1 cellular context compared by ENCODE assay signal in the genomic region with DNA sequence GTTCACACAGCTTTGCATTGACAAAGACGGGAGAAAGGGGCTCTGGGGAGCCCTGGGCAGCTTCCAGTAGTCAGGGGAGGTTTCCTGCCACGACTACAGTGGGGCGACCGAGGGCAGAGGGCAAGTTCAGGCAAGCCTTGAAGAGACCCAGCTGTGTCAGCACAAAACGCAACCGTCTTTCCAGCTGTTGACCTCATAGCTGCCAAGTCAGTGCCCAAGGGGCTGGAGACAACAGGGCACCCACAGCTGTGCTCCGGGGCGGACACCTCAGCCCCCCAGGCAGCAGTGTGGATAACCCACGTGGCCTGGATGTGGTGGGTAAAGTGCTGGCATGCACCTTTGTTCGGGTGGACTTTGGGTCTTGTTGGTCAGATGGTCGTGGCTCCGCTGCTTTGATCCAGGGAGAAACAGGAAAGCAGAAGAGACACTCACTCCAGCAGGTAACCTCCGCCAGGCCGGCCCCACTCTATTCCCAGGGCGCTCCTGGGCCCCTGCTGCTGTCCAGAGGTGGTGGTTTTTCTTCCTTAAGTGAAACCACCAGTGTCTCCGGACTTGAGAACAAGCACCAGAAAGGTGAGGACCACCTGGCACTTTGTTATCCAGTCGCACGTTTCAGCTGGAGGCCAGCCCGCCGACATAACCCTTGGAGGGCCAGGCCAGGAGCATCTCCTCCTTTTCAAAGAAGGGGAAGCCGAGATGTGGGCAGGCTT.
A peak's percentile ranks its signal among the peaks of the same experiment; 100 is the strongest.
TF ChIP-seq lines count a peak whose summit lies in the region.

No MANE protein-coding gene starts in this region.

TF ChIP-seq in HepG2, 621 proteins besides CTCF, POLR2A, EP300 and RAD21 (continued from another document and continues in another):
- peak; percentile 62; the same call in 1 of the 2 replicates for TF ChIP-seq ZNF775 (CRISPR knock-in tag; IDR thresholded peaks at IDR 0.05; ENCODE audit: borderline replicate concordance)
- peak; percentile 76 for TF ChIP-seq SMAD3 (CRISPR knock-in tag; IDR thresholded peaks at IDR 0.05)
- TF ChIP-seq HNRNPUL1 (IDR thresholded peaks at IDR 0.05; ENCODE audit: low read depth, low read length): no peak
- TF ChIP-seq KDM5B (CRISPR knock-in tag; IDR thresholded peaks at IDR 0.05; ENCODE audit: borderline replicate concordance): peak; percentile 100
- TF ChIP-seq ZNF772 (CRISPR knock-in tag; IDR thresholded peaks at IDR 0.05): peak; percentile 77; the same call in 1 of the 2 replicates
- TF ChIP-seq, protein P1, sequence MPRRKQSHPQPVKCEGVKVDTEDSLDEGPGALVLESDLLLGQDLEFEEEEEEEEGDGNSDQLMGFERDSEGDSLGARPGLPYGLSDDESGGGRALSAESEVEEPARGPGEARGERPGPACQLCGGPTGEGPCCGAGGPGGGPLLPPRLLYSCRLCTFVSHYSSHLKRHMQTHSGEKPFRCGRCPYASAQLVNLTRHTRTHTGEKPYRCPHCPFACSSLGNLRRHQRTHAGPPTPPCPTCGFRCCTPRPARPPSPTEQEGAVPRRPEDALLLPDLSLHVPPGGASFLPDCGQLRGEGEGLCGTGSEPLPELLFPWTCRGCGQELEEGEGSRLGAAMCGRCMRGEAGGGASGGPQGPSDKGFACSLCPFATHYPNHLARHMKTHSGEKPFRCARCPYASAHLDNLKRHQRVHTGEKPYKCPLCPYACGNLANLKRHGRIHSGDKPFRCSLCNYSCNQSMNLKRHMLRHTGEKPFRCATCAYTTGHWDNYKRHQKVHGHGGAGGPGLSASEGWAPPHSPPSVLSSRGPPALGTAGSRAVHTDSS (CRISPR knock-in tag; conservative IDR thresholded peaks at IDR 0.05): no peak
- no peak for TF ChIP-seq ZNF296 (CRISPR knock-in tag; conservative IDR thresholded peaks at IDR 0.05)
- no peak for TF ChIP-seq ZNF816 (CRISPR knock-in tag; IDR thresholded peaks at IDR 0.05; ENCODE audit: borderline replicate concordance)
- TF ChIP-seq CBFB (CRISPR knock-in tag; IDR thresholded peaks at IDR 0.05): 0 out of 2 replicates have a peak, but pooled peaks have one; percentile 42
- TF ChIP-seq, protein P2, sequence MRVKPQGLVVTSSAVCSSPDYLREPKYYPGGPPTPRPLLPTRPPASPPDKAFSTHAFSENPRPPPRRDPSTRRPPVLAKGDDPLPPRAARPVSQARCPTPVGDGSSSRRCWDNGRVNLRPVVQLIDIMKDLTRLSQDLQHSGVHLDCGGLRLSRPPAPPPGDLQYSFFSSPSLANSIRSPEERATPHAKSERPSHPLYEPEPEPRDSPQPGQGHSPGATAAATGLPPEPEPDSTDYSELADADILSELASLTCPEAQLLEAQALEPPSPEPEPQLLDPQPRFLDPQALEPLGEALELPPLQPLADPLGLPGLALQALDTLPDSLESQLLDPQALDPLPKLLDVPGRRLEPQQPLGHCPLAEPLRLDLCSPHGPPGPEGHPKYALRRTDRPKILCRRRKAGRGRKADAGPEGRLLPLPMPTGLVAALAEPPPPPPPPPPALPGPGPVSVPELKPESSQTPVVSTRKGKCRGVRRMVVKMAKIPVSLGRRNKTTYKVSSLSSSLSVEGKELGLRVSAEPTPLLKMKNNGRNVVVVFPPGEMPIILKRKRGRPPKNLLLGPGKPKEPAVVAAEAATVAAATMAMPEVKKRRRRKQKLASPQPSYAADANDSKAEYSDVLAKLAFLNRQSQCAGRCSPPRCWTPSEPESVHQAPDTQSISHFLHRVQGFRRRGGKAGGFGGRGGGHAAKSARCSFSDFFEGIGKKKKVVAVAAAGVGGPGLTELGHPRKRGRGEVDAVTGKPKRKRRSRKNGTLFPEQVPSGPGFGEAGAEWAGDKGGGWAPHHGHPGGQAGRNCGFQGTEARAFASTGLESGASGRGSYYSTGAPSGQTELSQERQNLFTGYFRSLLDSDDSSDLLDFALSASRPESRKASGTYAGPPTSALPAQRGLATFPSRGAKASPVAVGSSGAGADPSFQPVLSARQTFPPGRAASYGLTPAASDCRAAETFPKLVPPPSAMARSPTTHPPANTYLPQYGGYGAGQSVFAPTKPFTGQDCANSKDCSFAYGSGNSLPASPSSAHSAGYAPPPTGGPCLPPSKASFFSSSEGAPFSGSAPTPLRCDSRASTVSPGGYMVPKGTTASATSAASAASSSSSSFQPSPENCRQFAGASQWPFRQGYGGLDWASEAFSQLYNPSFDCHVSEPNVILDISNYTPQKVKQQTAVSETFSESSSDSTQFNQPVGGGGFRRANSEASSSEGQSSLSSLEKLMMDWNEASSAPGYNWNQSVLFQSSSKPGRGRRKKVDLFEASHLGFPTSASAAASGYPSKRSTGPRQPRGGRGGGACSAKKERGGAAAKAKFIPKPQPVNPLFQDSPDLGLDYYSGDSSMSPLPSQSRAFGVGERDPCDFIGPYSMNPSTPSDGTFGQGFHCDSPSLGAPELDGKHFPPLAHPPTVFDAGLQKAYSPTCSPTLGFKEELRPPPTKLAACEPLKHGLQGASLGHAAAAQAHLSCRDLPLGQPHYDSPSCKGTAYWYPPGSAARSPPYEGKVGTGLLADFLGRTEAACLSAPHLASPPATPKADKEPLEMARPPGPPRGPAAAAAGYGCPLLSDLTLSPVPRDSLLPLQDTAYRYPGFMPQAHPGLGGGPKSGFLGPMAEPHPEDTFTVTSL (CRISPR knock-in tag; IDR thresholded peaks at IDR 0.05; ENCODE audit: borderline replicate concordance): peak; percentile 87
- TF ChIP-seq, protein P3, sequence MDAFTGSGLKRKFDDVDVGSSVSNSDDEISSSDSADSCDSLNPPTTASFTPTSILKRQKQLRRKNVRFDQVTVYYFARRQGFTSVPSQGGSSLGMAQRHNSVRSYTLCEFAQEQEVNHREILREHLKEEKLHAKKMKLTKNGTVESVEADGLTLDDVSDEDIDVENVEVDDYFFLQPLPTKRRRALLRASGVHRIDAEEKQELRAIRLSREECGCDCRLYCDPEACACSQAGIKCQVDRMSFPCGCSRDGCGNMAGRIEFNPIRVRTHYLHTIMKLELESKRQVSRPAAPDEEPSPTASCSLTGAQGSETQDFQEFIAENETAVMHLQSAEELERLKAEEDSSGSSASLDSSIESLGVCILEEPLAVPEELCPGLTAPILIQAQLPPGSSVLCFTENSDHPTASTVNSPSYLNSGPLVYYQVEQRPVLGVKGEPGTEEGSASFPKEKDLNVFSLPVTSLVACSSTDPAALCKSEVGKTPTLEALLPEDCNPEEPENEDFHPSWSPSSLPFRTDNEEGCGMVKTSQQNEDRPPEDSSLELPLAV (CRISPR knock-in tag; conservative IDR thresholded peaks at IDR 0.05; ENCODE audit: low read depth): no peak
- TF ChIP-seq PHF21A (CRISPR knock-in tag; IDR thresholded peaks at IDR 0.05): peak; percentile 60
- TF ChIP-seq IKZF1 (IDR thresholded peaks at IDR 0.05): no peak
- peak; percentile 89 for TF ChIP-seq DPF2 (CRISPR knock-in tag; IDR thresholded peaks at IDR 0.05; ENCODE audit: borderline replicate concordance, low read depth)
- no peak for TF ChIP-seq PRMT3 (CRISPR knock-in tag; IDR thresholded peaks at IDR 0.05; ENCODE audit: borderline replicate concordance, low read depth)
- peak; percentile 91 for TF ChIP-seq ZNF558 (CRISPR knock-in tag; IDR thresholded peaks at IDR 0.05; ENCODE audit: borderline replicate concordance)
- peak; percentile 88; the same call in 1 of the 2 replicates for TF ChIP-seq HOXA3 (CRISPR knock-in tag; IDR thresholded peaks at IDR 0.05)
- TF ChIP-seq KDM3A (CRISPR knock-in tag; IDR thresholded peaks at IDR 0.05; ENCODE audit: low read depth): peak; percentile 75; the same call in 1 of the 2 replicates
- no peak for TF ChIP-seq ZNF326 (CRISPR knock-in tag; IDR thresholded peaks at IDR 0.05; ENCODE audit: borderline replicate concordance)
- TF ChIP-seq RFX1 (IDR thresholded peaks at IDR 0.05): no peak
- TF ChIP-seq SOX6 (IDR thresholded peaks at IDR 0.05): no peak
- TF ChIP-seq SOX6 (CRISPR knock-in tag; IDR thresholded peaks at IDR 0.05): peak; percentile 94
- peak; percentile 89 for TF ChIP-seq POGZ (CRISPR knock-in tag; IDR thresholded peaks at IDR 0.05)
- peak; percentile 95 for TF ChIP-seq ZNF446 (CRISPR knock-in tag; IDR thresholded peaks at IDR 0.05)
- no peak for TF ChIP-seq RORA (CRISPR knock-in tag; IDR thresholded peaks at IDR 0.05)
- peak; percentile 96 for TF ChIP-seq MED1 (CRISPR knock-in tag; IDR thresholded peaks at IDR 0.05)
- TF ChIP-seq, protein P4, sequence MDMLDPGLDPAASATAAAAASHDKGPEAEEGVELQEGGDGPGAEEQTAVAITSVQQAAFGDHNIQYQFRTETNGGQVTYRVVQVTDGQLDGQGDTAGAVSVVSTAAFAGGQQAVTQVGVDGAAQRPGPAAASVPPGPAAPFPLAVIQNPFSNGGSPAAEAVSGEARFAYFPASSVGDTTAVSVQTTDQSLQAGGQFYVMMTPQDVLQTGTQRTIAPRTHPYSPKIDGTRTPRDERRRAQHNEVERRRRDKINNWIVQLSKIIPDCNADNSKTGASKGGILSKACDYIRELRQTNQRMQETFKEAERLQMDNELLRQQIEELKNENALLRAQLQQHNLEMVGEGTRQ (IDR thresholded peaks at IDR 0.05; ENCODE audit: low read depth, low read length): no peak
- TF ChIP-seq, protein P4 (CRISPR knock-in tag; IDR thresholded peaks at IDR 0.05; ENCODE audit: borderline replicate concordance): peak; percentile 78
- TF ChIP-seq ZNF569 (CRISPR knock-in tag; IDR thresholded peaks at IDR 0.05; ENCODE audit: borderline replicate concordance): peak; percentile 72; the same call in 1 of the 2 replicates
- TF ChIP-seq ZNF709 (CRISPR knock-in tag; IDR thresholded peaks at IDR 0.05): peak; percentile 99
- peak; percentile 84 for TF ChIP-seq MAFG (CRISPR knock-in tag; IDR thresholded peaks at IDR 0.05)
- TF ChIP-seq, protein P5, sequence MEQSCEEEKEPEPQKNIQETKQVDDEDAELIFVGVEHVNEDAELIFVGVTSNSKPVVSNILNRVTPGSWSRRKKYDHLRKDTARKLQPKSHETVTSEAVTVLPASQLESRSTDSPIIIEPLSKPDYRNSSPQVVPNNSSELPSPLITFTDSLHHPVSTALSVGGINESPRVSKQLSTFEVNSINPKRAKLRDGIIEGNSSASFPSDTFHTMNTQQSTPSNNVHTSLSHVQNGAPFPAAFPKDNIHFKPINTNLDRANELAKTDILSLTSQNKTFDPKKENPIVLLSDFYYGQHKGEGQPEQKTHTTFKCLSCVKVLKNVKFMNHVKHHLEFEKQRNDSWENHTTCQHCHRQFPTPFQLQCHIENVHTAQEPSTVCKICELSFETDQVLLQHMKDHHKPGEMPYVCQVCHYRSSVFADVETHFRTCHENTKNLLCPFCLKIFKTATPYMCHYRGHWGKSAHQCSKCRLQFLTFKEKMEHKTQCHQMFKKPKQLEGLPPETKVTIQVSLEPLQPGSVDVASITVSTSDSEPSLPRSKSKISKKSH (CRISPR knock-in tag; IDR thresholded peaks at IDR 0.05; ENCODE audit: borderline replicate concordance): peak; percentile 87
- TF ChIP-seq MTA3 (CRISPR knock-in tag; IDR thresholded peaks at IDR 0.05): no peak
- TF ChIP-seq ZNF430 (CRISPR knock-in tag; IDR thresholded peaks at IDR 0.05): peak; percentile 99
- TF ChIP-seq ZNF773 (CRISPR knock-in tag; IDR thresholded peaks at IDR 0.05; ENCODE audit: borderline replicate concordance): no peak
- TF ChIP-seq MXD4 (CRISPR knock-in tag; IDR thresholded peaks at IDR 0.05): peak; percentile 92
- no peak for TF ChIP-seq ZNF282 (IDR thresholded peaks at IDR 0.05; ENCODE audit: partially characterized antibody)
- TF ChIP-seq, protein P6, sequence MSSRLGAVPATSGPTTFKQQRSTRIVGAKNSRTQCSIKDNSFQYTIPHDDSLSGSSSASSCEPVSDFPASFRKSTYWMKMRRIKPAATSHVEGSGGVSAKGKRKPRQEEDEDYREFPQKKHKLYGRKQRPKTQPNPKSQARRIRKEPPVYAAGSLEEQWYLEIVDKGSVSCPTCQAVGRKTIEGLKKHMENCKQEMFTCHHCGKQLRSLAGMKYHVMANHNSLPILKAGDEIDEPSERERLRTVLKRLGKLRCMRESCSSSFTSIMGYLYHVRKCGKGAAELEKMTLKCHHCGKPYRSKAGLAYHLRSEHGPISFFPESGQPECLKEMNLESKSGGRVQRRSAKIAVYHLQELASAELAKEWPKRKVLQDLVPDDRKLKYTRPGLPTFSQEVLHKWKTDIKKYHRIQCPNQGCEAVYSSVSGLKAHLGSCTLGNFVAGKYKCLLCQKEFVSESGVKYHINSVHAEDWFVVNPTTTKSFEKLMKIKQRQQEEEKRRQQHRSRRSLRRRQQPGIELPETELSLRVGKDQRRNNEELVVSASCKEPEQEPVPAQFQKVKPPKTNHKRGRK (CRISPR knock-in tag; IDR thresholded peaks at IDR 0.05): peak; percentile 71; the same call in 1 of the 2 replicates
- peak; percentile 80; the same call in 1 of the 2 replicates for TF ChIP-seq ZNF383 (CRISPR knock-in tag; IDR thresholded peaks at IDR 0.05; ENCODE audit: borderline replicate concordance)
- peak; percentile 77; the same call in 1 of the 2 replicates for TF ChIP-seq PPARG (CRISPR knock-in tag; conservative IDR thresholded peaks at IDR 0.05)
- TF ChIP-seq ZNF24 (IDR thresholded peaks at IDR 0.05): no peak
- 0 out of 2 replicates have a peak, but pooled peaks have one; percentile 93 for TF ChIP-seq ZNF619 (CRISPR knock-in tag; IDR thresholded peaks at IDR 0.05)
- TF ChIP-seq SMAD9 (CRISPR knock-in tag; IDR thresholded peaks at IDR 0.05): 0 out of 2 replicates have a peak, but pooled peaks have one; percentile 75
- peak; percentile 97 for TF ChIP-seq ZNF556 (CRISPR knock-in tag; IDR thresholded peaks at IDR 0.05; ENCODE audit: borderline replicate concordance)
- no peak for TF ChIP-seq SRF (IDR thresholded peaks at IDR 0.05; ENCODE audit: low read depth, low read length)
- TF ChIP-seq NFE2 (CRISPR knock-in tag; IDR thresholded peaks at IDR 0.05): no peak
- peak; percentile 87 for TF ChIP-seq SRSF1 (optimal IDR thresholded peaks at IDR 0.05; ENCODE audit: low read depth, low read length)
- TF ChIP-seq FOSL1 (CRISPR knock-in tag; IDR thresholded peaks at IDR 0.05; ENCODE audit: borderline replicate concordance): no peak
- TF ChIP-seq, protein P7, sequence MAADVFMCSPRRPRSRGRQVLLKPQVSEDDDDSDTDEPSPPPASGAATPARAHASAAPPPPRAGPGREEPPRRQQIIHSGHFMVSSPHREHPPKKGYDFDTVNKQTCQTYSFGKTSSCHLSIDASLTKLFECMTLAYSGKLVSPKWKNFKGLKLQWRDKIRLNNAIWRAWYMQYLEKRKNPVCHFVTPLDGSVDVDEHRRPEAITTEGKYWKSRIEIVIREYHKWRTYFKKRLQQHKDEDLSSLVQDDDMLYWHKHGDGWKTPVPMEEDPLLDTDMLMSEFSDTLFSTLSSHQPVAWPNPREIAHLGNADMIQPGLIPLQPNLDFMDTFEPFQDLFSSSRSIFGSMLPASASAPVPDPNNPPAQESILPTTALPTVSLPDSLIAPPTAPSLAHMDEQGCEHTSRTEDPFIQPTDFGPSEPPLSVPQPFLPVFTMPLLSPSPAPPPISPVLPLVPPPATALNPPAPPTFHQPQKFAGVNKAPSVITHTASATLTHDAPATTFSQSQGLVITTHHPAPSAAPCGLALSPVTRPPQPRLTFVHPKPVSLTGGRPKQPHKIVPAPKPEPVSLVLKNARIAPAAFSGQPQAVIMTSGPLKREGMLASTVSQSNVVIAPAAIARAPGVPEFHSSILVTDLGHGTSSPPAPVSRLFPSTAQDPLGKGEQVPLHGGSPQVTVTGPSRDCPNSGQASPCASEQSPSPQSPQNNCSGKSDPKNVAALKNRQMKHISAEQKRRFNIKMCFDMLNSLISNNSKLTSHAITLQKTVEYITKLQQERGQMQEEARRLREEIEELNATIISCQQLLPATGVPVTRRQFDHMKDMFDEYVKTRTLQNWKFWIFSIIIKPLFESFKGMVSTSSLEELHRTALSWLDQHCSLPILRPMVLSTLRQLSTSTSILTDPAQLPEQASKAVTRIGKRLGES (CRISPR knock-in tag; IDR thresholded peaks at IDR 0.05; ENCODE audit: borderline replicate concordance): 0 out of 2 replicates have a peak, but pooled peaks have one; percentile 61
